In genomic region chr3:49172616-49173041, GRCh38 we compare ENCODE assay signal across 12 cellular contexts. TPM values are rescaled to one million over a fixed set of nuclear protein-coding genes. Genes with fewer than 3 reads are reported as not detected.
DNase-seq lines count a peak whose midpoint lies in the region; ATAC-seq and TF ChIP-seq lines count a peak whose summit lies in the region.
"Had no signal": no experiment of that assay in that cellular context is flagged by ENCODE, and none has a peak within 500 bp of the region (broad histone marks: within the 10 kb centered on the region; RNA-seq: fewer than 3 reads in every experiment).

No MANE protein-coding gene starts in this region.

- no peaks in the 10 kb centered on the region for H3K27me3 ChIP-seq in CD8-positive, alpha-beta memory T cell (ENCODE audit: insufficient read depth, low read length, poor library complexity, severe bottlenecking)
- no peaks in the 10 kb centered on the region for H3K27me3 ChIP-seq in iPS-15b (ENCODE audit: control insufficient read depth, insufficient read depth, low read length)
- H3K27me3 ChIP-seq in sigmoid colon, result no peaks in the 10 kb centered on the region

- peak overlapping the region; percentile 24 for H3K9ac ChIP-seq in iPS-15b (ENCODE audit: low read depth, low read length)

- no peaks in the 10 kb centered on the region for H3K36me3 ChIP-seq in CD8-positive, alpha-beta memory T cell (ENCODE audit: insufficient read depth, low read length)
- H3K36me3 ChIP-seq in iPS-15b (ENCODE audit: control insufficient read depth, insufficient read depth, low read length), result peaks cover 2% of the 10 kb centered on the region
- H3K36me3 ChIP-seq in sigmoid colon, result peaks cover 3 to 33% (median 22%) of the 10 kb centered on the region in 4 donors

- ATAC-seq in GM18511 (IDR thresholded peaks at IDR 0.05; ENCODE audit: unreplicated experiment) (no peak), GM19467 (IDR thresholded peaks at IDR 0.05; ENCODE audit: unreplicated experiment) (no peak)
- ATAC-seq: activated CD8-positive, alpha-beta T cell treated with anti-CD3 and anti-CD28 coated beads for 36 hours had no signal

- no peak for DNase-seq in CD8-positive, alpha-beta memory T cell
- DNase-seq in sigmoid colon, result no peak
- no peak for DNase-seq in NCI-H2227 treated with DMSO at 0.1 percent for 48 hours (lab: John Stamatoyannopoulos, UW)
- no peak for DNase-seq in stimulated activated CD4-positive, alpha-beta T cell treated with anti-CD3 and anti-CD28 coated beads, Interleukin-1b, Interleukin-23, amount 100 ng/mL, for 48 hours
- DNase-seq: activated CD8-positive, alpha-beta T cell treated with anti-CD3 and anti-CD28 coated beads for 36 hours; effector CD4-positive, alpha-beta T cell; occipital lobe had no signal

- intact Hi-C loops in sigmoid colon (cut with DNase I), result loop anchor here (5.0 kb wide), 3 partner anchors 45 to 185 kb away; partner anchors contain the start of gene GPX1

- no peaks in the 10 kb centered on the region for H3K9me3 Mint-ChIP-seq in CD8-positive, alpha-beta memory T cell
- H3K9me3 Mint-ChIP-seq: activated CD8-positive, alpha-beta T cell treated with anti-CD3 and anti-CD28 coated beads for 36 hours; stimulated activated naive CD8-positive, alpha-beta T cell treated with anti-CD3 and anti-CD28 coated beads, Interleukin-15, Interleukin-2, amounts not matched to agents 100 ng/mL and 50 ng/mL, for 24 hours had no signal

- peaks cover 0 to 3% of the 10 kb centered on the region in 2 donors for H3K27me3 Mint-ChIP-seq in CD8-positive, alpha-beta memory T cell
- H3K27me3 Mint-ChIP-seq: activated CD8-positive, alpha-beta T cell treated with anti-CD3 and anti-CD28 coated beads for 36 hours; stimulated activated naive CD8-positive, alpha-beta T cell treated with anti-CD3 and anti-CD28 coated beads, Interleukin-15, Interleukin-2, amounts not matched to agents 100 ng/mL and 50 ng/mL, for 24 hours had no signal

- no peaks in the 10 kb centered on the region for H3K9me3 ChIP-seq in CD8-positive, alpha-beta memory T cell (ENCODE audit: low read length)
- H3K9me3 ChIP-seq in iPS-15b (ENCODE audit: control insufficient read depth, insufficient read depth, low read length) (no peaks in the 10 kb centered on the region), sigmoid colon (no peaks in the 10 kb centered on the region)

- no peak for TF ChIP-seq POLR2A in sigmoid colon (IDR thresholded peaks at IDR 0.05)

- WGBS in sigmoid colon, 2 donors, result 82 to 90% methylated on average over 6 of the region's 6 CpGs

- no peak for TF ChIP-seq CTCF in sigmoid colon (IDR thresholded peaks at IDR 0.05)

- peaks cover 0 to 2% (median 0%) of the 10 kb centered on the region in 3 donors for H3K36me3 Mint-ChIP-seq in CD8-positive, alpha-beta memory T cell

- peak overlapping the region; percentile 36 to 72 (median 56) for H3K4me3 Mint-ChIP-seq in CD8-positive, alpha-beta memory T cell

- TF ChIP-seq EP300 in sigmoid colon (IDR thresholded peaks at IDR 0.05), result no peak

- H3K4me3 ChIP-seq in CD8-positive, alpha-beta memory T cell (ENCODE audit: low read length), result no peak overlapping the region
- H3K4me3 ChIP-seq in iPS-15b (ENCODE audit: low read depth, low read length) (peak overlapping the region; percentile 37), sigmoid colon (peak overlapping the region; percentile 58 to 93 (median 70))

- POLR2A ChIA-PET in CD8-positive, alpha-beta memory T cell (lab: Charles Lee), result no interaction called here

- CTCF ChIA-PET in CD8-positive, alpha-beta memory T cell (lab: Charles Lee), result interaction anchor here (1.3 to 3.2 kb wide), 2 partner anchors 276 to 277 kb away, joined by 3 to 26 read pairs; no protein-coding TSS in a partner anchor

- H3K27ac ChIP-seq in CD8-positive, alpha-beta memory T cell (ENCODE audit: low read depth, low read length), result peak overlapping the region; percentile 24
- peak overlapping the region; percentile 65 for H3K27ac ChIP-seq in angular gyrus (ENCODE audit: low read depth, low read length)
- H3K27ac ChIP-seq in sigmoid colon, result peak overlapping the region; percentile 85 to 95 (median 88)

- no peak overlapping the region for H3K27ac Mint-ChIP-seq in CD8-positive, alpha-beta memory T cell
- H3K27ac Mint-ChIP-seq: activated CD8-positive, alpha-beta T cell treated with anti-CD3 and anti-CD28 coated beads for 36 hours; stimulated activated naive CD8-positive, alpha-beta T cell treated with anti-CD3 and anti-CD28 coated beads, Interleukin-15, Interleukin-2, amounts not matched to agents 100 ng/mL and 50 ng/mL, for 24 hours had no signal

- H3K4me1 ChIP-seq in CD8-positive, alpha-beta memory T cell (ENCODE audit: insufficient read depth, low read length), result peaks cover 20% of the 10 kb centered on the region
- H3K4me1 ChIP-seq in iPS-15b (ENCODE audit: control insufficient read depth, insufficient read depth, low read length), result peaks cover 10% of the 10 kb centered on the region
- peaks cover 0 to 60% (median 42%) of the 10 kb centered on the region in 4 donors for H3K4me1 ChIP-seq in sigmoid colon

- H3K4me1 Mint-ChIP-seq in CD8-positive, alpha-beta memory T cell, result peaks cover 9 to 19% (median 11%) of the 10 kb centered on the region in 3 donors

RNA-seq across cellular contexts. Expression of gene KLHDC8B, which starts 1.2 kb away (rescaled TPM):
- total RNA-seq in CD8-positive, alpha-beta memory T cell, result 1 to 10 TPM; 3.5 to 4.1 TPM
- polyA plus RNA-seq in CD8-positive, alpha-beta memory T cell, result 3.0 TPM
- 100 to 1,000 TPM in 2 of 4 donors, 10 to 100 TPM in 2; 95.3 to 134 (median 98.0) TPM for total RNA-seq in sigmoid colon
- polyA plus RNA-seq in sigmoid colon, result 10 to 100 TPM; 11.3 to 27.6 (median 16.1) TPM

RNA-seq across cellular contexts. Expression of gene CCDC71, which starts 6.5 kb away (rescaled TPM):
- total RNA-seq in CD8-positive, alpha-beta memory T cell, result 10 to 100 TPM; 32.1 to 34.2 TPM
- 0.94 TPM for polyA plus RNA-seq in CD8-positive, alpha-beta memory T cell
- total RNA-seq in sigmoid colon, result 10 to 100 TPM; 12.5 to 27.3 (median 16.4) TPM
- 10 to 100 TPM; 13.4 to 23.0 (median 15.6) TPM for polyA plus RNA-seq in sigmoid colon

RNA-seq across cellular contexts. Expression of gene LAMB2, which starts 39.8 kb away (rescaled TPM):
- under 1 TPM; 0.58 to 0.77 TPM for total RNA-seq in CD8-positive, alpha-beta memory T cell
- not detected for polyA plus RNA-seq in CD8-positive, alpha-beta memory T cell
- total RNA-seq in sigmoid colon, result 100 to 1,000 TPM; 252 to 612 (median 330) TPM
- polyA plus RNA-seq in sigmoid colon, result 10 to 100 TPM; 10.2 to 85.0 (median 26.6) TPM
- total RNA-seq: activated CD8-positive, alpha-beta T cell treated with anti-CD3 and anti-CD28 coated beads for 36 hours had no signal

RNA-seq across cellular contexts. Expression of gene USP19, which starts 52.0 kb away (rescaled TPM):
- 10 to 100 TPM; 71.8 to 73.9 TPM for total RNA-seq in CD8-positive, alpha-beta memory T cell
- 32.8 TPM for polyA plus RNA-seq in CD8-positive, alpha-beta memory T cell
- 10 to 100 TPM; 48.2 to 98.4 (median 55.7) TPM for total RNA-seq in sigmoid colon
- polyA plus RNA-seq in sigmoid colon, result 10 to 100 TPM; 22.2 to 33.8 (median 27.3) TPM

Comparison
In these comparisons a context has a peak if more than half of its experiments do, and no peak if none do; other contexts are left out.
1. H3K27ac ChIP-seq: peak in every context shown above with its lines; median percentile 88 in sigmoid colon; 65 in angular gyrus; 24 in CD8-positive, alpha-beta memory T cell.
2. RNA of gene KLHDC8B, which starts 1.2 kb away (total RNA-seq): 95.3 to 134 TPM in sigmoid colon; 3.5 to 4.1 TPM in CD8-positive, alpha-beta memory T cell; every median in the first group is over 10 times any median in the second.
3. RNA of gene LAMB2, which starts 39.8 kb away (total RNA-seq): 252 to 612 TPM in sigmoid colon; 0.58 to 0.77 TPM in CD8-positive, alpha-beta memory T cell; every median in the first group is over 100 times any median in the second.